Comparison of ENCODE assay signal across 9 cellular contexts in genomic region chr14:64913477-64913876, GRCh38. TPM values are rescaled to one million over a fixed set of nuclear protein-coding genes. Genes with fewer than 3 reads are reported as not detected.
DNase-seq lines count a peak whose midpoint lies in the region; ATAC-seq and TF ChIP-seq lines count a peak whose summit lies in the region.
"Not testable (repeated sequence)": the region's sequence is repeated elsewhere in the genome, so short reads cannot be mapped to it uniquely, and the experiment has no call there.
"Had no signal": no experiment of that assay in that cellular context is flagged by ENCODE, and none has a peak within 500 bp of the region (broad histone marks: within the 10 kb centered on the region; RNA-seq: fewer than 3 reads in every experiment).

No MANE protein-coding gene starts in this region.

- dilution Hi-C loops in mammary epithelial cell (cut with HindIII; ENCODE audit: low sequenced_read_pairs), result loop anchor here (25.0 kb wide), 1 partner anchor 251 kb away; no protein-coding TSS in a partner anchor

- not testable (repeated sequence) for H3K27ac Mint-ChIP-seq in GM23338; activated CD8-positive, alpha-beta memory T cell treated with anti-CD3 and anti-CD28 coated beads, Interleukin-2, amount 10 ng/mL, durations not matched to agents 7 days and 5 days
- H3K27ac Mint-ChIP-seq in naive thymus-derived CD4-positive, alpha-beta T cell, result peak overlapping the region; percentile 93 to 99 (median 97)

- not testable (repeated sequence) for H3K36me3 ChIP-seq in GM23338 (ENCODE audit: insufficient read depth); Panc1 (ENCODE audit: control insufficient read depth, insufficient read depth, low read length); mammary epithelial cell (ENCODE audit: insufficient read depth, low read length); heart left ventricle; naive thymus-derived CD4-positive, alpha-beta T cell (ENCODE audit: control insufficient read depth in 2 of 3, insufficient read depth in 3 of 3, low read length in 3 of 3)

- not testable (repeated sequence) for H3K9ac ChIP-seq in mammary epithelial cell (ENCODE audit: insufficient read depth, low read length)

- not testable (repeated sequence) for H3K36me3 Mint-ChIP-seq in GM23338 (ENCODE audit: low read depth)
- H3K36me3 Mint-ChIP-seq in activated CD8-positive, alpha-beta memory T cell treated with anti-CD3 and anti-CD28 coated beads, Interleukin-2, amount 10 ng/mL, durations not matched to agents 7 days and 5 days, result peaks cover 19% of the 10 kb centered on the region
- H3K36me3 Mint-ChIP-seq in naive thymus-derived CD4-positive, alpha-beta T cell, result peaks cover 0 to 25% (median 18%) of the 10 kb centered on the region in 5 donors

- not testable (repeated sequence) for TF ChIP-seq CTCF in GM23338 (conservative IDR thresholded peaks at IDR 0.05; ENCODE audit: low read depth in 2 of 2); Panc1 (IDR thresholded peaks at IDR 0.05); mammary epithelial cell (conservative IDR thresholded peaks at IDR 0.05 in 1 of 2, IDR thresholded peaks at IDR 0.05 in 1 of 2; ENCODE audit: extremely low read depth in 1 of 2, insufficient read depth in 1 of 2, low read depth in 1 of 2, low read length in 2 of 2); heart left ventricle (IDR thresholded peaks at IDR 0.05)

- H3K4me1 Mint-ChIP-seq in GM23338, result peaks cover 13% of the 10 kb centered on the region
- H3K4me1 Mint-ChIP-seq in activated CD8-positive, alpha-beta memory T cell treated with anti-CD3 and anti-CD28 coated beads, Interleukin-2, amount 10 ng/mL, durations not matched to agents 7 days and 5 days, result peaks cover 41% of the 10 kb centered on the region
- H3K4me1 Mint-ChIP-seq in naive thymus-derived CD4-positive, alpha-beta T cell, result peaks cover 38 to 52% (median 44%) of the 10 kb centered on the region in 7 donors

- H3K4me2 ChIP-seq in GM23338 (peak overlapping the region; percentile 85; the same call in 1 of the 2 replicates), mammary epithelial cell (ENCODE audit: insufficient read depth, low read depth, low read length) (peak overlapping the region; percentile 97)

- POLR2A ChIA-PET in Panc1 (lab: Charles Lee), result not testable (repeated sequence)
- POLR2A ChIA-PET in naive thymus-derived CD4-positive, alpha-beta T cell (lab: Charles Lee), result interaction anchor here (1.8 to 3.3 kb wide), 5 partner anchors 13 to 73 kb away, joined by 8 to 86 read pairs (median 18); partner anchors contain the start of genes FNTB and SPTB

- H3K79me2 ChIP-seq in GM23338 (replicated peaks; ENCODE audit: insufficient read depth) (peaks cover 32% of the 10 kb centered on the region), mammary epithelial cell (ENCODE audit: insufficient read depth, low read length) (peaks cover 42% of the 10 kb centered on the region)

- BruUV-seq in Panc1 (replicated peaks; lab: Mats Ljungman, UMichigan); mammary epithelial cell (replicated peaks; lab: Mats Ljungman, UMichigan): not testable (repeated sequence)

- H3K9me3 ChIP-seq in Panc1 (ENCODE audit: control insufficient read depth, insufficient read depth, low read depth, low read length); mammary epithelial cell (replicated peaks; ENCODE audit: insufficient read depth, low read length); heart left ventricle; naive thymus-derived CD4-positive, alpha-beta T cell (ENCODE audit: control insufficient read depth in 2 of 3, low read length in 3 of 3): not testable (repeated sequence)

- in situ Hi-C loops in Panc1 (cut with HindIII; ENCODE audit: low pct_unique_long_range_greater_than_20kb, low sequenced_read_pairs); mammary epithelial cell (cut with MboI; ENCODE audit: low sequenced_read_pairs in 2 of 2): not testable (repeated sequence)

- H3K9me2 ChIP-seq in GM23338 (ENCODE audit: insufficient read depth), result not testable (repeated sequence)

- not testable (repeated sequence) for H3K27ac ChIP-seq in GM23338 (ENCODE audit: low read depth); Panc1 (ENCODE audit: low read length)
- peak overlapping the region; percentile 90 for H3K27ac ChIP-seq in mammary epithelial cell (ENCODE audit: insufficient read depth, low read depth, low read length)
- H3K27ac ChIP-seq in heart left ventricle, result peak overlapping the region in 6 of 12 donors; percentile 85 to 98 (median 94)
- peak overlapping the region; percentile 99 for H3K27ac ChIP-seq in naive thymus-derived CD4-positive, alpha-beta T cell (ENCODE audit: low read depth, low read length)

- intact Hi-C loops in Panc1 (cut with micrococcal nuclease; ENCODE audit: unreplicated experiment); mammary epithelial cell (cut with micrococcal nuclease): not testable (repeated sequence)
- intact Hi-C loops in heart left ventricle (cut with DNase I), result loop anchor here in 4 of 10 donors (5.0 to 10.0 kb wide), 2 partner anchors 69 to 71 kb away; partner anchors contain the start of gene FNTB (in 3 of the 4)
- intact Hi-C loops in naive thymus-derived CD4-positive, alpha-beta T cell (cut with micrococcal nuclease), result loop anchor here in 1 of 2 donors (5.0 kb wide), 3 partner anchors 371 to 1271 kb away; partner anchors contain the start of genes HSPA2 and WDR89

- not testable (repeated sequence) for ATAC-seq in GM23338; Panc1; activated CD8-positive, alpha-beta memory T cell treated with anti-CD3 and anti-CD28 coated beads, Interleukin-2, amount 10 ng/mL, durations not matched to agents 7 days and 5 days; heart left ventricle; naive thymus-derived CD4-positive, alpha-beta T cell

- 91% methylated on average over 5 of the region's 5 CpGs for WGBS in mammary epithelial cell (ENCODE audit: low coverage, missing lambda C conversion rate)
- WGBS in heart left ventricle, 4 donors, result 28 to 77% (median 63%) methylated on average over 4 to 5 of the region's 5 CpGs

- not testable (repeated sequence) for H4K20me1 ChIP-seq in GM23338 (replicated peaks; ENCODE audit: insufficient read depth); mammary epithelial cell (ENCODE audit: insufficient read depth, low read length)

- H3K4me3 ChIP-seq in GM23338 (peak overlapping the region; percentile 74), Panc1 (ENCODE audit: low read depth in 2 of 2, low read length in 2 of 2) (peak overlapping the region; percentile 90 to 92), mammary epithelial cell (replicated peaks in 1 of 3; ENCODE audit: insufficient read depth in 1 of 3, low read depth in 2 of 3, low read length in 3 of 3) (peak overlapping the region in 1 of 3 experiments; percentile 89), heart left ventricle (peak overlapping the region in 7 of 12 donors; percentile 68 to 100 (median 85)), skeletal muscle cell (ENCODE audit: low read depth, low read length) (peak overlapping the region; percentile 89)
- peak overlapping the region; percentile 96 for H3K4me3 ChIP-seq in naive thymus-derived CD4-positive, alpha-beta T cell (ENCODE audit: low read length)

- not testable (repeated sequence) for H3K27me3 ChIP-seq in GM23338 (ENCODE audit: insufficient read depth); Panc1 (ENCODE audit: control insufficient read depth, insufficient read depth, low read length); mammary epithelial cell (ENCODE audit: insufficient read depth, low read length); heart left ventricle; naive thymus-derived CD4-positive, alpha-beta T cell (ENCODE audit: control insufficient read depth in 2 of 2, insufficient read depth in 2 of 2, low read length in 2 of 2)

- not testable (repeated sequence) for H3K27me3 Mint-ChIP-seq in GM23338 (ENCODE audit: insufficient read depth, low read depth, poor library complexity)
- H3K27me3 Mint-ChIP-seq in activated CD8-positive, alpha-beta memory T cell treated with anti-CD3 and anti-CD28 coated beads, Interleukin-2, amount 10 ng/mL, durations not matched to agents 7 days and 5 days, result peaks cover 24% of the 10 kb centered on the region
- H3K27me3 Mint-ChIP-seq in naive thymus-derived CD4-positive, alpha-beta T cell, result peaks cover 0 to 21% (median 0%) of the 10 kb centered on the region in 5 donors

- not testable (repeated sequence) for DNase-seq in GM23338 (ENCODE audit: low spot score); Panc1 (ENCODE audit: low read depth, low spot score); activated CD8-positive, alpha-beta memory T cell treated with anti-CD3 and anti-CD28 coated beads, Interleukin-2, amount 10 ng/mL, durations not matched to agents 7 days and 5 days; mammary epithelial cell; heart left ventricle; naive thymus-derived CD4-positive, alpha-beta T cell; skeletal muscle cell (ENCODE audit: low read depth)

- H3K4me3 Mint-ChIP-seq in GM23338, result peak overlapping the region; percentile 89
- peak overlapping the region; percentile 78 for H3K4me3 Mint-ChIP-seq in activated CD8-positive, alpha-beta memory T cell treated with anti-CD3 and anti-CD28 coated beads, Interleukin-2, amount 10 ng/mL, durations not matched to agents 7 days and 5 days
- peak overlapping the region; percentile 87 to 97 (median 92) for H3K4me3 Mint-ChIP-seq in naive thymus-derived CD4-positive, alpha-beta T cell

- not testable (repeated sequence) for H3K9me3 Mint-ChIP-seq in GM23338; activated CD8-positive, alpha-beta memory T cell treated with anti-CD3 and anti-CD28 coated beads, Interleukin-2, amount 10 ng/mL, durations not matched to agents 7 days and 5 days (ENCODE audit: low read depth); naive thymus-derived CD4-positive, alpha-beta T cell

- TF ChIP-seq POLR2A in heart left ventricle (IDR thresholded peaks at IDR 0.05), result not testable (repeated sequence)

- H3K4me1 ChIP-seq in GM23338 (ENCODE audit: insufficient read depth); Panc1 (ENCODE audit: control insufficient read depth, insufficient read depth, low read length); mammary epithelial cell (ENCODE audit: insufficient read depth, low read length): not testable (repeated sequence)
- H3K4me1 ChIP-seq in heart left ventricle, result peaks cover 0 to 37% (median 24%) of the 10 kb centered on the region in 12 donors
- H3K4me1 ChIP-seq in naive thymus-derived CD4-positive, alpha-beta T cell (ENCODE audit: control insufficient read depth in 2 of 2, insufficient read depth in 2 of 2, low read length in 2 of 2), result peaks cover 27 to 30% of the 10 kb centered on the region in 2 donors

- not testable (repeated sequence) for H2AFZ ChIP-seq in GM23338; mammary epithelial cell (ENCODE audit: low read depth, low read length)

- not testable (repeated sequence) for H3F3A ChIP-seq in GM23338 (replicated peaks; ENCODE audit: low read depth)

- CTCF ChIA-PET in Panc1 (lab: Charles Lee); mammary epithelial cell (lab: Charles Lee; ENCODE audit: low non-redundant PET); naive thymus-derived CD4-positive, alpha-beta T cell (lab: Charles Lee): not testable (repeated sequence)
- CTCF ChIA-PET in activated CD8-positive, alpha-beta memory T cell treated with anti-CD3 and anti-CD28 coated beads, Interleukin-2, amount 10 ng/mL, durations not matched to agents 7 days and 5 days (lab: Charles Lee), result interaction anchor here (2.2 kb wide), 1 partner anchor 73 kb away, joined by 11 read pairs; the partner anchor contains the start of gene FNTB

RNA-seq across cellular contexts. Expression of gene CHURC1, which starts 0.8 kb away (rescaled TPM):
- total RNA-seq in GM23338 (2014; rRNA removed; shearing (Covaris generic)), result 24.7 and 42.0 TPM in 2 replicates
- 218 and 225 TPM in 2 replicates for polyA plus RNA-seq in GM23338 (2016; fragmentation: Nextera tagmentation; extraction: Ambion mirVana)
- total RNA-seq in Panc1 (2021; ENCODE audit: unreplicated experiment), result 55.6 TPM
- polyA plus RNA-seq in Panc1 (2012; ENCODE audit: insufficient read length), result 43.6 TPM
- 10 to 100 TPM; 49.3 to 57.9 TPM for total RNA-seq in activated CD8-positive, alpha-beta memory T cell treated with anti-CD3 and anti-CD28 coated beads, Interleukin-2, amount 10 ng/mL, durations not matched to agents 7 days and 5 days
- total RNA-seq in mammary epithelial cell, result 10 to 100 TPM; 49.9 to 55.7 TPM
- 38.7 TPM for polyA plus RNA-seq in mammary epithelial cell
- 1.7 TPM for polyA minus RNA-seq in mammary epithelial cell
- 100 to 1,000 TPM in 1 of 9 donors, 10 to 100 TPM in 8; 57.2 to 106 (median 77.3) TPM for total RNA-seq in heart left ventricle
- polyA plus RNA-seq in heart left ventricle, result 10 to 100 TPM; 51.0 to 53.5 TPM
- total RNA-seq in naive thymus-derived CD4-positive, alpha-beta T cell, result 100 to 1,000 TPM in 2 of 5 experiments, 10 to 100 TPM in 3; 71.9 to 117 (median 80.7) TPM
- polyA plus RNA-seq in naive thymus-derived CD4-positive, alpha-beta T cell, result 100 to 1,000 TPM; 177 to 204 TPM

RNA-seq across cellular contexts. Expression of gene GPX2, which starts 29.1 kb away (rescaled TPM):
- 1.8 and 2.2 TPM in 2 replicates for total RNA-seq in GM23338 (2014; rRNA removed; shearing (Covaris generic))
- polyA plus RNA-seq in GM23338 (2016; fragmentation: Nextera tagmentation; extraction: Ambion mirVana) (0.78 TPM in 2 replicates), mammary epithelial cell (19.8 TPM), heart left ventricle (under 1 TPM in 1 of 2 donors, not detected in 1; 0.26 TPM)
- total RNA-seq in Panc1 (2021; ENCODE audit: unreplicated experiment) (0.15 TPM), mammary epithelial cell (10 to 100 TPM; 10.3 to 22.0 TPM), heart left ventricle (not detected)
- not detected for polyA plus RNA-seq in Panc1 (2012; ENCODE audit: insufficient read length)
- not detected for total RNA-seq in activated CD8-positive, alpha-beta memory T cell treated with anti-CD3 and anti-CD28 coated beads, Interleukin-2, amount 10 ng/mL, durations not matched to agents 7 days and 5 days
- polyA minus RNA-seq in mammary epithelial cell, result 4.7 TPM
- total RNA-seq in naive thymus-derived CD4-positive, alpha-beta T cell, result not detected
- not detected for polyA plus RNA-seq in naive thymus-derived CD4-positive, alpha-beta T cell
- total RNA-seq: myocyte, subcutaneous adipose tissue had no signal

RNA-seq across cellular contexts. Expression of gene SPTB, which starts 33.8 kb away (rescaled TPM):
- 1.9 and 2.4 TPM in 2 replicates for total RNA-seq in GM23338 (2014; rRNA removed; shearing (Covaris generic))
- 0.80 and 1.1 TPM in 2 replicates for polyA plus RNA-seq in GM23338 (2016; fragmentation: Nextera tagmentation; extraction: Ambion mirVana)
- total RNA-seq in Panc1 (2021; ENCODE audit: unreplicated experiment), result 0.13 TPM
- polyA plus RNA-seq in Panc1 (2012; ENCODE audit: insufficient read length), result not detected
- not detected for total RNA-seq in activated CD8-positive, alpha-beta memory T cell treated with anti-CD3 and anti-CD28 coated beads, Interleukin-2, amount 10 ng/mL, durations not matched to agents 7 days and 5 days
- under 1 TPM; under 0.01 to 0.35 TPM for total RNA-seq in mammary epithelial cell
- 0.06 TPM for polyA plus RNA-seq in mammary epithelial cell
- 0.93 TPM for polyA minus RNA-seq in mammary epithelial cell
- total RNA-seq in heart left ventricle, result 100 to 1,000 TPM in 4 of 9 donors, 10 to 100 TPM in 5; 71.6 to 195 (median 93.4) TPM
- 10 to 100 TPM; 60.3 to 75.2 TPM for polyA plus RNA-seq in heart left ventricle
- under 1 TPM in 3 of 5 experiments, not detected in 2; 0.05 to 0.12 (median 0.05) TPM for total RNA-seq in naive thymus-derived CD4-positive, alpha-beta T cell
- not detected for polyA plus RNA-seq in naive thymus-derived CD4-positive, alpha-beta T cell

RNA-seq across cellular contexts. Expression of gene RAB15, which starts 58.7 kb away (rescaled TPM):
- total RNA-seq in GM23338 (2014; rRNA removed; shearing (Covaris generic)), result 43.3 and 47.3 TPM in 2 replicates
- 17.4 and 20.0 TPM in 2 replicates for polyA plus RNA-seq in GM23338 (2016; fragmentation: Nextera tagmentation; extraction: Ambion mirVana)
- 6.0 TPM for total RNA-seq in Panc1 (2021; ENCODE audit: unreplicated experiment)
- polyA plus RNA-seq in Panc1 (2012; ENCODE audit: insufficient read length), result 5.4 TPM
- 1 to 10 TPM; 2.1 to 2.3 TPM for total RNA-seq in activated CD8-positive, alpha-beta memory T cell treated with anti-CD3 and anti-CD28 coated beads, Interleukin-2, amount 10 ng/mL, durations not matched to agents 7 days and 5 days
- total RNA-seq in mammary epithelial cell, result 1 to 10 TPM; 5.8 to 6.2 TPM
- polyA plus RNA-seq in mammary epithelial cell, result 3.4 TPM
- 2.1 TPM for polyA minus RNA-seq in mammary epithelial cell
- total RNA-seq in heart left ventricle, result 10 to 100 TPM; 15.2 to 70.4 (median 22.5) TPM
- polyA plus RNA-seq in heart left ventricle, result 10 to 100 TPM; 12.0 to 53.6 TPM
- total RNA-seq in naive thymus-derived CD4-positive, alpha-beta T cell, result 1 to 10 TPM; 4.9 to 7.1 (median 5.9) TPM
- 10 to 100 TPM in 1 of 2 donors, 1 to 10 TPM in 1; 4.7 to 11.1 TPM for polyA plus RNA-seq in naive thymus-derived CD4-positive, alpha-beta T cell

Comparison
In these comparisons a context has a peak if more than half of its experiments do, and no peak if none do; other contexts are left out.
1. RNA of gene SPTB, which starts 33.8 kb away (total RNA-seq): 71.6 to 195 TPM in heart left ventricle; 1.9 to 2.4 TPM in GM23338, under 0.01 to 0.35 TPM in mammary epithelial cell, 0.13 TPM in Panc1 (single experiment), 0.05 to 0.12 TPM in naive thymus-derived CD4-positive, alpha-beta T cell and not detected in activated CD8-positive, alpha-beta memory T cell treated with anti-CD3 and anti-CD28 coated beads, Interleukin-2, amount 10 ng/mL, durations not matched to agents 7 days and 5 days; every median in the first group is over 10 times any median in the second.
2. Peak in every context shown above with its lines, with median percentiles within 50 percentile points of each other: H3K4me3 Mint-ChIP-seq.